32 cellular contexts compared by ENCODE assay signal in genomic region chr5:95194856-95195255, GRCh38.
"Had no signal": no experiment of that assay in that cellular context is flagged by ENCODE, and none has a peak within 500 bp of the region (broad histone marks: within the 10 kb centered on the region; RNA-seq: fewer than 3 reads in every experiment).

No MANE protein-coding gene starts in this region.

- H3K36me3 ChIP-seq: adrenal gland, brain microvascular endothelial cell, breast epithelium, cardiac muscle cell had no signal

- H3K27me3 ChIP-seq: adrenal gland, body of pancreas, brain microvascular endothelial cell, breast epithelium, cardiac muscle cell had no signal

- H3K27ac ChIP-seq: adrenal gland, body of pancreas, brain microvascular endothelial cell, breast epithelium, cardiac muscle cell, VCaP had no signal

- H3K4me3 ChIP-seq: adrenal gland, body of pancreas, breast epithelium, cardiac muscle cell had no signal

- ATAC-seq: activated CD8-positive, alpha-beta T cell treated with anti-CD3 and anti-CD28 coated beads for 36 hours; activated naive CD4-positive, alpha-beta T cell treated with anti-CD3 and anti-CD28 coated beads, Interleukin-2, amount 50 U/mL, for 72 hours; activated T-cell treated with anti-CD3 and anti-CD28 coated beads, Interleukin-2, amount 50 U/mL, for 4 hours; activated T-cell treated with anti-CD3 and anti-CD28 coated beads, Interleukin-2, amount 50 U/mL, for 72 hours; activated T-helper 17 cell treated with anti-CD3 and anti-CD28 coated beads, Interleukin-2, amount 50 U/mL, for 72 hours; body of pancreas had no signal

- H3K9me3 ChIP-seq: adrenal gland, body of pancreas, breast epithelium had no signal

- DNase-seq: activated B cell treated with CpG ODN at 0.5 μM for 24 hours; activated CD4-positive, alpha-beta memory T cell treated with anti-CD3 and anti-CD28 coated beads for 36 hours; activated CD4-positive, alpha-beta T cell treated with anti-CD3 and anti-CD28 coated beads for 4 hours; activated CD4-positive, alpha-beta T cell treated with anti-CD3 and anti-CD28 coated beads, Interleukin-2, amount 10 ng/mL, durations not matched to agents 24 days and 14 days; activated CD4-positive, alpha-beta T cell treated with anti-CD3 and anti-CD28 coated beads, Interleukin-2, amount 50 U/mL, for 1 hour; activated CD4-positive, alpha-beta T cell treated with anti-CD3 and anti-CD28 coated beads, Interleukin-2, amount 50 U/mL, for 4 hours; activated CD4-positive, CD25-positive, alpha-beta regulatory T cell treated with anti-CD3 and anti-CD28 coated beads, Interleukin-2, amount 50 U/mL, for 72 hours; activated CD8-positive, alpha-beta memory T cell treated with anti-CD3 and anti-CD28 coated beads, Interleukin-2, amount 50 U/mL, for 4 hours; activated CD8-positive, alpha-beta T cell treated with anti-CD3 and anti-CD28 coated beads for 36 hours; activated effector memory CD4-positive, alpha-beta T cell treated with anti-CD3 and anti-CD28 coated beads, Interleukin-2, amount 50 U/mL, for 16 hours; activated gamma-delta T cell treated with Interleukin-2 at 50 U/mL for 16 hours; activated naive CD4-positive, alpha-beta T cell; activated naive CD4-positive, alpha-beta T cell treated with anti-CD3 and anti-CD28 coated beads for 36 hours; activated naive CD4-positive, alpha-beta T cell treated with anti-CD3 and anti-CD28 coated beads, Interleukin-2, amount 50 U/mL, for 16 hours; activated naive CD8-positive, alpha-beta T cell treated with anti-CD3 and anti-CD28 coated beads for 36 hours; activated T-cell treated with anti-CD3 and anti-CD28 coated beads for 4 hours; activated T-cell treated with anti-CD3 and anti-CD28 coated beads, Interleukin-2, amount 50 U/mL, for 1 hour; activated T-cell treated with anti-CD3 and anti-CD28 coated beads, Interleukin-2, amount 50 U/mL, for 4 hours; activated T-cell treated with anti-CD3 and anti-CD28 coated beads, Interleukin-2, amount 50 U/mL, for 72 hours; adrenal gland; amniotic stem cell; aorta; body of pancreas; brain microvascular endothelial cell; T-helper 1 cell; T-helper 2 cell; T-helper 9 cell had no signal

- H3K4me1 ChIP-seq: adrenal gland, body of pancreas, breast epithelium had no signal
